In genomic region chr2:101753720-101754490, GRCh38 we compare ENCODE assay signal across 12 cellular contexts. TPM values are rescaled to one million over a fixed set of nuclear protein-coding genes. Genes with fewer than 3 reads are reported as not detected.
DNase-seq lines count a peak whose midpoint lies in the region; ATAC-seq, FAIRE-seq and TF ChIP-seq lines count a peak whose summit lies in the region.
"Had no signal": no experiment of that assay in that cellular context is flagged by ENCODE, and none has a peak within 500 bp of the region (broad histone marks: within the 10 kb centered on the region; RNA-seq: fewer than 3 reads in every experiment).

No MANE protein-coding gene starts in this region.

- no peak for FAIRE-seq in keratinocyte (lab: Jason Lieb, UNC)
- FAIRE-seq in frontal cortex (lab: Jason Lieb, UNC): no peak

- no peak overlapping the region for H2AFZ ChIP-seq in keratinocyte (ENCODE audit: control insufficient read depth, low read length)

- peaks cover 10% of the 10 kb centered on the region for H4K20me1 ChIP-seq in keratinocyte (ENCODE audit: control insufficient read depth, extremely low read depth, insufficient read depth, low read length)

- ATAC-seq in GM18867 (IDR thresholded peaks at IDR 0.05; ENCODE audit: unreplicated experiment) (peak; percentile 32), HG03565 (IDR thresholded peaks at IDR 0.05; ENCODE audit: unreplicated experiment) (peak; percentile 28)

- no peak for TF ChIP-seq CTCF in AG04450 (IDR thresholded peaks at IDR 0.05; ENCODE audit: low read depth, low read length)
- no peak for TF ChIP-seq CTCF in keratinocyte (optimal IDR thresholded peaks at IDR 0.05 in 1 of 3, IDR thresholded peaks at IDR 0.05 in 1 of 3, conservative IDR thresholded peaks at IDR 0.05 in 1 of 3; ENCODE audit: extremely low read depth in 1 of 3, insufficient read depth in 2 of 3, low read length in 3 of 3)
- no peak for TF ChIP-seq CTCF in testis (IDR thresholded peaks at IDR 0.05)
- TF ChIP-seq CTCF in ascending aorta (IDR thresholded peaks at IDR 0.05): no peak

- CTCF ChIA-PET in AG04450 (lab: Charles Lee): no interaction called here

- H3K4me3 ChIP-seq in AG04450 (ENCODE audit: low read depth, low read length) (no peak overlapping the region), keratinocyte (ENCODE audit: control insufficient read depth in 2 of 3, extremely low read depth in 1 of 3, insufficient read depth in 2 of 3, low read depth in 1 of 3, low read length in 3 of 3) (no peak overlapping the region), testis (no peak overlapping the region), ascending aorta (no peak overlapping the region)

- H3K9ac ChIP-seq in keratinocyte (ENCODE audit: control insufficient read depth, extremely low read depth, insufficient read depth, low read length): no peak overlapping the region

- 69 to 85% methylated on average over 5 of the region's 5 CpGs for WGBS in testis, 2 donors

- intact Hi-C loops in testis (cut with DNase I; ENCODE audit: low total_unique reads): no loop called here
- intact Hi-C loops in ascending aorta (cut with DNase I): no loop called here

- H3K9me1 ChIP-seq in keratinocyte (ENCODE audit: control insufficient read depth, extremely low read depth, insufficient read depth, low read length): no peaks in the 10 kb centered on the region

- H3K27me3 ChIP-seq in AG04450 (ENCODE audit: control insufficient read depth, insufficient read depth, low read length) (no peaks in the 10 kb centered on the region), keratinocyte (ENCODE audit: control insufficient read depth, extremely low read depth, insufficient read depth, low read length) (no peaks in the 10 kb centered on the region), testis (no peaks in the 10 kb centered on the region), ascending aorta (no peaks in the 10 kb centered on the region)

- dilution Hi-C loops in keratinocyte (cut with MboI; ENCODE audit: extremely low pct_ligation_motif_present, low sequenced_read_pairs): no loop called here

- no peaks in the 10 kb centered on the region for H3K9me3 ChIP-seq in AG04450 (ENCODE audit: control insufficient read depth, insufficient read depth, low read length)
- no peaks in the 10 kb centered on the region for H3K9me3 ChIP-seq in keratinocyte (ENCODE audit: control insufficient read depth, low read depth, low read length)
- no peaks in the 10 kb centered on the region for H3K9me3 ChIP-seq in testis
- no peaks in the 10 kb centered on the region for H3K9me3 ChIP-seq in ascending aorta
- H3K9me3 ChIP-seq: Caco-2 had no signal

- peaks cover 83% of the 10 kb centered on the region for H3K79me2 ChIP-seq in keratinocyte (ENCODE audit: control insufficient read depth, insufficient read depth, low read length)

- no peak for TF ChIP-seq POLR2A in testis (IDR thresholded peaks at IDR 0.05)

- H3K4me2 ChIP-seq in keratinocyte (ENCODE audit: control insufficient read depth, extremely low read depth, insufficient read depth, low read depth, low read length): peak overlapping the region; percentile 14

- H3K36me3 ChIP-seq in keratinocyte (ENCODE audit: control insufficient read depth in 2 of 2, extremely low read depth in 1 of 2, insufficient read depth in 2 of 2, low read length in 2 of 2) (peaks cover 0 to 4% of the 10 kb centered on the region in 2 experiments), testis (ENCODE audit: low read depth, missing control alignments) (no peaks in the 10 kb centered on the region), ascending aorta (no peaks in the 10 kb centered on the region)

- DNase-seq in AG04450 (ENCODE audit: low read depth, low spot score) (no peak), keratinocyte (ENCODE audit: low read depth, low spot score) (no peak), testis (no peak), NCI-H1417 treated with DMSO at 0.1 percent for 48 hours (lab: John Stamatoyannopoulos, UW) (no peak), ascending aorta (ENCODE audit: low spot score in 2 of 2) (no peak), frontal cortex (ENCODE audit: low spot score in 2 of 2) (no peak)
- DNase-seq: Caco-2, KBM-7, NCI-H526, T1000 had no signal

- POLR2A ChIA-PET in AG04450 (lab: Yijun Ruan, JAX): interaction anchor here (1.0 to 1.3 kb wide), 2 partner anchors 7 to 73 kb away, joined by 3 to 7 read pairs; no protein-coding TSS in a partner anchor

- H3K4me1 ChIP-seq in keratinocyte (ENCODE audit: control insufficient read depth, extremely low read depth, insufficient read depth, low read length): peaks cover 44% of the 10 kb centered on the region
- peaks cover 34% of the 10 kb centered on the region for H3K4me1 ChIP-seq in testis
- peaks cover 13 to 47% of the 10 kb centered on the region in 2 donors for H3K4me1 ChIP-seq in ascending aorta

- H3K27ac ChIP-seq in AG04450 (ENCODE audit: low read depth, low read length) (peak overlapping the region; percentile 54), keratinocyte (ENCODE audit: control insufficient read depth, insufficient read depth, low read length) (no peak overlapping the region), testis (no peak overlapping the region), ascending aorta (peak overlapping the region in 1 of 2 donors; percentile 30)

RNA-seq across cellular contexts. Expression of gene MAP4K4, which starts 56.4 kb away (rescaled TPM):
- 152 and 158 TPM in 2 replicates for polyA plus RNA-seq in AG04450 (2011; rRNA removed)
- 227 and 248 TPM in 2 replicates for polyA minus RNA-seq in AG04450 (2011; rRNA and poly(A)+ RNA removed)
- polyA plus RNA-seq in keratinocyte: 46.6 to 99.0 TPM (median 84.1 TPM) in 3 replicates
- 57.9 TPM for polyA plus RNA-seq in keratinocyte (2011; ENCODE audit: low read depth)
- polyA plus RNA-seq in keratinocyte (2011; cell fraction: cytosol; rRNA removed): 69.4 and 77.1 TPM in 2 replicates
- 90.2 and 109 TPM in 2 replicates for polyA plus RNA-seq in keratinocyte (2011; cell fraction: nucleus; rRNA removed)
- polyA plus RNA-seq in keratinocyte (2012; ENCODE audit: low replicate concordance): 45.2 and 134 TPM in 2 replicates
- polyA minus RNA-seq in keratinocyte: 79.8 to 148 TPM (median 96.9 TPM) in 3 replicates
- polyA minus RNA-seq in keratinocyte (2011; cell fraction: cytosol; rRNA and poly(A)+ RNA removed): 46.4 TPM
- polyA minus RNA-seq in keratinocyte (2011; cell fraction: nucleus; rRNA and poly(A)+ RNA removed): 106 and 199 TPM in 2 replicates
- total RNA-seq in testis: 100 to 1,000 TPM; 174 to 194 TPM
- polyA plus RNA-seq in testis (ENCODE audit: insufficient read depth, low read depth, low replicate concordance): 88.2 TPM
- total RNA-seq in ascending aorta: 48.0 TPM
- 161 TPM for total RNA-seq in frontal cortex
